In genomic region chr16:17432902-17433576, GRCh38 we compare ENCODE assay signal across 15 cellular contexts. TPM values are rescaled to one million over a fixed set of nuclear protein-coding genes. Genes with fewer than 3 reads are reported as not detected.
DNase-seq lines count a peak whose midpoint lies in the region; ATAC-seq and TF ChIP-seq lines count a peak whose summit lies in the region.
"Had no signal": no experiment of that assay in that cellular context is flagged by ENCODE, and none has a peak within 500 bp of the region (broad histone marks: within the 10 kb centered on the region; RNA-seq: fewer than 3 reads in every experiment).

No MANE protein-coding gene starts in this region.

- CTCF ChIA-PET in activated CD8-positive, alpha-beta T cell treated with anti-CD3 and anti-CD28 coated beads, Interleukin-2, amount 10 ng/mL, durations not matched to agents 7 days and 5 days (lab: Charles Lee), result interaction anchor here (1.0 kb wide), 2 partner anchors 9 to 16 kb away, joined by 3 to 4 read pairs; no protein-coding TSS in a partner anchor

- H3K9me2 ChIP-seq in hepatocyte (replicated peaks; ENCODE audit: insufficient read depth), result no peaks in the 10 kb centered on the region

- H2AFZ ChIP-seq in hepatocyte, result no peak overlapping the region

- H3K36me3 ChIP-seq in hepatocyte (replicated peaks; ENCODE audit: insufficient read depth, low read depth), result no peaks in the 10 kb centered on the region
- H3K36me3 ChIP-seq: brain microvascular endothelial cell, upper lobe of left lung had no signal

- H3K79me2 ChIP-seq in hepatocyte, result peaks cover 7% of the 10 kb centered on the region

- POLR2A ChIA-PET in activated CD8-positive, alpha-beta T cell treated with anti-CD3 and anti-CD28 coated beads, Interleukin-2, amount 10 ng/mL, durations not matched to agents 7 days and 5 days (lab: Charles Lee), result interaction anchor here (1.0 kb wide), 1 partner anchor 16 kb away, joined by 3 read pairs; no protein-coding TSS in a partner anchor

- DNase-seq in GM04503 (ENCODE audit: low read depth) (peak; percentile 18), choroid plexus epithelial cell (ENCODE audit: low read depth) (peak; percentile 2), hepatocyte (ENCODE audit: low spot score) (no peak)
- DNase-seq in stimulated activated naive B cell treated with anti-CD40 and anti-IgM and Interleukin-4, amounts not matched to agents 10 μg/mL and 1 μg/mL and 100 μg/mL, for 72 hours, result no peak
- no peak for DNase-seq in activated CD8-positive, alpha-beta T cell treated with anti-CD3 and anti-CD28 coated beads, Interleukin-2, amount 10 ng/mL, durations not matched to agents 7 days and 5 days
- DNase-seq: activated gamma-delta T cell treated with Interleukin-2 at 50 U/mL for 16 hours; brain microvascular endothelial cell; effector memory CD8-positive, alpha-beta T cell; H7; NCI-H1048; stimulated activated CD4-positive, alpha-beta T cell treated with anti-CD3 and anti-CD28 coated beads, Interleukin-1b, Interleukin-23, amount 100 ng/mL, for 48 hours; upper lobe of left lung had no signal

- TF ChIP-seq CTCF in choroid plexus epithelial cell (conservative IDR thresholded peaks at IDR 0.05; ENCODE audit: low read depth, low read length) (no peak), hepatocyte (IDR thresholded peaks at IDR 0.05; ENCODE audit: poor library complexity) (no peak)

- H3K4me3 ChIP-seq in choroid plexus epithelial cell (ENCODE audit: low read depth, low read length) (no peak overlapping the region), hepatocyte (no peak overlapping the region)
- H3K4me3 ChIP-seq: upper lobe of left lung had no signal

- peak overlapping the region; percentile 27 for H3K27ac Mint-ChIP-seq in stimulated activated naive B cell treated with anti-CD40 and anti-IgM and Interleukin-4, amounts not matched to agents 10 μg/mL and 1 μg/mL and 100 μg/mL, for 72 hours
- H3K27ac Mint-ChIP-seq in activated CD8-positive, alpha-beta T cell treated with anti-CD3 and anti-CD28 coated beads, Interleukin-2, amount 10 ng/mL, durations not matched to agents 7 days and 5 days, result no peak overlapping the region
- H3K27ac Mint-ChIP-seq: effector memory CD8-positive, alpha-beta T cell had no signal

- H3K4me2 ChIP-seq in hepatocyte, result peak overlapping the region; percentile 22

- peaks cover 6% of the 10 kb centered on the region for H4K20me1 ChIP-seq in hepatocyte (ENCODE audit: insufficient read depth, poor library complexity, severe bottlenecking)

- H3K9me3 ChIP-seq in hepatocyte (ENCODE audit: low read depth), result no peaks in the 10 kb centered on the region
- H3K9me3 ChIP-seq: upper lobe of left lung had no signal

- ATAC-seq in stimulated activated naive B cell treated with anti-CD40 and anti-IgM and Interleukin-4, amounts not matched to agents 10 μg/mL and 1 μg/mL and 100 μg/mL, for 72 hours (replicated peaks), result no peak
- no peak for ATAC-seq in activated CD8-positive, alpha-beta T cell treated with anti-CD3 and anti-CD28 coated beads, Interleukin-2, amount 10 ng/mL, durations not matched to agents 7 days and 5 days
- ATAC-seq in GM21390 (IDR thresholded peaks at IDR 0.05; ENCODE audit: unreplicated experiment) (no peak), GM18867 (IDR thresholded peaks at IDR 0.05; ENCODE audit: unreplicated experiment) (no peak), HG03342 (IDR thresholded peaks at IDR 0.05; ENCODE audit: unreplicated experiment) (no peak)
- ATAC-seq: effector memory CD8-positive, alpha-beta T cell had no signal

- H3K27me3 ChIP-seq in hepatocyte, result no peaks in the 10 kb centered on the region
- H3K27me3 ChIP-seq: brain microvascular endothelial cell, upper lobe of left lung had no signal

- no peak overlapping the region for H3K27ac ChIP-seq in hepatocyte
- H3K27ac ChIP-seq: brain microvascular endothelial cell, upper lobe of left lung had no signal

- 85% methylated on average over 12 of the region's 12 CpGs for WGBS in hepatocyte (ENCODE audit: low lambda C conversion rate, missing lambda C conversion rate)

- H3K4me1 ChIP-seq in hepatocyte (ENCODE audit: insufficient read depth), result no peaks in the 10 kb centered on the region

- H3K4me1 Mint-ChIP-seq in stimulated activated naive B cell treated with anti-CD40 and anti-IgM and Interleukin-4, amounts not matched to agents 10 μg/mL and 1 μg/mL and 100 μg/mL, for 72 hours, result peaks cover 34 to 63% of the 10 kb centered on the region in 2 donors
- H3K4me1 Mint-ChIP-seq in activated CD8-positive, alpha-beta T cell treated with anti-CD3 and anti-CD28 coated beads, Interleukin-2, amount 10 ng/mL, durations not matched to agents 7 days and 5 days (ENCODE audit: low read depth), result peaks cover 19% of the 10 kb centered on the region

- peaks cover 43 to 62% of the 10 kb centered on the region in 2 donors for H3K36me3 Mint-ChIP-seq in stimulated activated naive B cell treated with anti-CD40 and anti-IgM and Interleukin-4, amounts not matched to agents 10 μg/mL and 1 μg/mL and 100 μg/mL, for 72 hours
- H3K36me3 Mint-ChIP-seq in activated CD8-positive, alpha-beta T cell treated with anti-CD3 and anti-CD28 coated beads, Interleukin-2, amount 10 ng/mL, durations not matched to agents 7 days and 5 days (ENCODE audit: low read depth), result peaks cover 83% of the 10 kb centered on the region

- H3K4me3 Mint-ChIP-seq in stimulated activated naive B cell treated with anti-CD40 and anti-IgM and Interleukin-4, amounts not matched to agents 10 μg/mL and 1 μg/mL and 100 μg/mL, for 72 hours, result no peak overlapping the region
- H3K4me3 Mint-ChIP-seq in activated CD8-positive, alpha-beta T cell treated with anti-CD3 and anti-CD28 coated beads, Interleukin-2, amount 10 ng/mL, durations not matched to agents 7 days and 5 days, result no peak overlapping the region
- H3K4me3 Mint-ChIP-seq: effector memory CD8-positive, alpha-beta T cell had no signal

- no peaks in the 10 kb centered on the region for H3K9me3 Mint-ChIP-seq in stimulated activated naive B cell treated with anti-CD40 and anti-IgM and Interleukin-4, amounts not matched to agents 10 μg/mL and 1 μg/mL and 100 μg/mL, for 72 hours
- no peaks in the 10 kb centered on the region for H3K9me3 Mint-ChIP-seq in activated CD8-positive, alpha-beta T cell treated with anti-CD3 and anti-CD28 coated beads, Interleukin-2, amount 10 ng/mL, durations not matched to agents 7 days and 5 days (ENCODE audit: insufficient read depth)
- H3K9me3 Mint-ChIP-seq: effector memory CD8-positive, alpha-beta T cell had no signal

- H3K27me3 Mint-ChIP-seq in stimulated activated naive B cell treated with anti-CD40 and anti-IgM and Interleukin-4, amounts not matched to agents 10 μg/mL and 1 μg/mL and 100 μg/mL, for 72 hours, result no peaks in the 10 kb centered on the region
- H3K27me3 Mint-ChIP-seq in activated CD8-positive, alpha-beta T cell treated with anti-CD3 and anti-CD28 coated beads, Interleukin-2, amount 10 ng/mL, durations not matched to agents 7 days and 5 days (ENCODE audit: low read depth), result no peaks in the 10 kb centered on the region
- H3K27me3 Mint-ChIP-seq: effector memory CD8-positive, alpha-beta T cell had no signal

RNA-seq across cellular contexts. Expression of gene XYLT1, which starts 37.7 kb away (rescaled TPM):
- 12.5 and 13.7 TPM in 2 replicates for total RNA-seq in hepatocyte
- 6.9 TPM in 2 replicates for polyA plus RNA-seq in hepatocyte
- total RNA-seq in activated CD8-positive, alpha-beta T cell treated with anti-CD3 and anti-CD28 coated beads, Interleukin-2, amount 10 ng/mL, durations not matched to agents 7 days and 5 days, result 10 to 100 TPM; 59.4 to 60.4 TPM

Comparison
In these comparisons a context has a peak if more than half of its experiments do, and no peak if none do; other contexts are left out.
1. DNase-seq: peak in GM04503 (single experiment) and choroid plexus epithelial cell (single experiment); none in hepatocyte (single experiment), stimulated activated naive B cell treated with anti-CD40 and anti-IgM and Interleukin-4, amounts not matched to agents 10 μg/mL and 1 μg/mL and 100 μg/mL, for 72 hours (single experiment) and activated CD8-positive, alpha-beta T cell treated with anti-CD3 and anti-CD28 coated beads, Interleukin-2, amount 10 ng/mL, durations not matched to agents 7 days and 5 days (single experiment).